ENCODE assay signal across 1 cellular context in genomic region chr2:32039447-32040219, GRCh38.
TF ChIP-seq lines count a peak whose summit lies in the region.

TSS of gene DPY30 (minus strand) at chr2:32039805. CDS start at chr2:32039456, 349 bp downstream.

TF ChIP-seq in K562, 482 proteins besides CTCF, POLR2A, EP300 and RAD21 (continued from another document and continues in another):
- no peak for TF ChIP-seq TFE3 (CRISPR knock-in tag; IDR thresholded peaks at IDR 0.05)
- peak; percentile 86 for TF ChIP-seq ZNF263 (CRISPR knock-in tag; IDR thresholded peaks at IDR 0.05; ENCODE audit: borderline replicate concordance)
- 0 out of 2 replicates have a peak, but pooled peaks have one; percentile 72 for TF ChIP-seq PHB (CRISPR knock-in tag; IDR thresholded peaks at IDR 0.05)
- peak; percentile 96 for TF ChIP-seq CREM (IDR thresholded peaks at IDR 0.05; ENCODE audit: low read depth)
- TF ChIP-seq AFF1 (IDR thresholded peaks at IDR 0.05; ENCODE audit: low read depth in 1 of 2, partially characterized antibody in 2 of 2): peak in 1 of 2 experiments; percentile 32
- no peak for TF ChIP-seq NCOA2 (IDR thresholded peaks at IDR 0.05; ENCODE audit: partially characterized antibody in 2 of 2)
- TF ChIP-seq ZNF239 (CRISPR knock-in tag; IDR thresholded peaks at IDR 0.05): no peak
- TF ChIP-seq, protein P1, sequence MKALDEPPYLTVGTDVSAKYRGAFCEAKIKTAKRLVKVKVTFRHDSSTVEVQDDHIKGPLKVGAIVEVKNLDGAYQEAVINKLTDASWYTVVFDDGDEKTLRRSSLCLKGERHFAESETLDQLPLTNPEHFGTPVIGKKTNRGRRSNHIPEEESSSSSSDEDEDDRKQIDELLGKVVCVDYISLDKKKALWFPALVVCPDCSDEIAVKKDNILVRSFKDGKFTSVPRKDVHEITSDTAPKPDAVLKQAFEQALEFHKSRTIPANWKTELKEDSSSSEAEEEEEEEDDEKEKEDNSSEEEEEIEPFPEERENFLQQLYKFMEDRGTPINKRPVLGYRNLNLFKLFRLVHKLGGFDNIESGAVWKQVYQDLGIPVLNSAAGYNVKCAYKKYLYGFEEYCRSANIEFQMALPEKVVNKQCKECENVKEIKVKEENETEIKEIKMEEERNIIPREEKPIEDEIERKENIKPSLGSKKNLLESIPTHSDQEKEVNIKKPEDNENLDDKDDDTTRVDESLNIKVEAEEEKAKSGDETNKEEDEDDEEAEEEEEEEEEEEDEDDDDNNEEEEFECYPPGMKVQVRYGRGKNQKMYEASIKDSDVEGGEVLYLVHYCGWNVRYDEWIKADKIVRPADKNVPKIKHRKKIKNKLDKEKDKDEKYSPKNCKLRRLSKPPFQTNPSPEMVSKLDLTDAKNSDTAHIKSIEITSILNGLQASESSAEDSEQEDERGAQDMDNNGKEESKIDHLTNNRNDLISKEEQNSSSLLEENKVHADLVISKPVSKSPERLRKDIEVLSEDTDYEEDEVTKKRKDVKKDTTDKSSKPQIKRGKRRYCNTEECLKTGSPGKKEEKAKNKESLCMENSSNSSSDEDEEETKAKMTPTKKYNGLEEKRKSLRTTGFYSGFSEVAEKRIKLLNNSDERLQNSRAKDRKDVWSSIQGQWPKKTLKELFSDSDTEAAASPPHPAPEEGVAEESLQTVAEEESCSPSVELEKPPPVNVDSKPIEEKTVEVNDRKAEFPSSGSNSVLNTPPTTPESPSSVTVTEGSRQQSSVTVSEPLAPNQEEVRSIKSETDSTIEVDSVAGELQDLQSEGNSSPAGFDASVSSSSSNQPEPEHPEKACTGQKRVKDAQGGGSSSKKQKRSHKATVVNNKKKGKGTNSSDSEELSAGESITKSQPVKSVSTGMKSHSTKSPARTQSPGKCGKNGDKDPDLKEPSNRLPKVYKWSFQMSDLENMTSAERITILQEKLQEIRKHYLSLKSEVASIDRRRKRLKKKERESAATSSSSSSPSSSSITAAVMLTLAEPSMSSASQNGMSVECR (CRISPR knock-in tag; IDR thresholded peaks at IDR 0.05): peak; percentile 66
- no peak for TF ChIP-seq ZNF445 (CRISPR knock-in tag; IDR thresholded peaks at IDR 0.05; ENCODE audit: low read depth)
- no peak for TF ChIP-seq PBX2 (CRISPR knock-in tag; IDR thresholded peaks at IDR 0.05; ENCODE audit: low read depth)
- TF ChIP-seq PBX2 (tag; conservative IDR thresholded peaks at IDR 0.05; ENCODE audit: low read depth): no peak
- TF ChIP-seq, protein P2, sequence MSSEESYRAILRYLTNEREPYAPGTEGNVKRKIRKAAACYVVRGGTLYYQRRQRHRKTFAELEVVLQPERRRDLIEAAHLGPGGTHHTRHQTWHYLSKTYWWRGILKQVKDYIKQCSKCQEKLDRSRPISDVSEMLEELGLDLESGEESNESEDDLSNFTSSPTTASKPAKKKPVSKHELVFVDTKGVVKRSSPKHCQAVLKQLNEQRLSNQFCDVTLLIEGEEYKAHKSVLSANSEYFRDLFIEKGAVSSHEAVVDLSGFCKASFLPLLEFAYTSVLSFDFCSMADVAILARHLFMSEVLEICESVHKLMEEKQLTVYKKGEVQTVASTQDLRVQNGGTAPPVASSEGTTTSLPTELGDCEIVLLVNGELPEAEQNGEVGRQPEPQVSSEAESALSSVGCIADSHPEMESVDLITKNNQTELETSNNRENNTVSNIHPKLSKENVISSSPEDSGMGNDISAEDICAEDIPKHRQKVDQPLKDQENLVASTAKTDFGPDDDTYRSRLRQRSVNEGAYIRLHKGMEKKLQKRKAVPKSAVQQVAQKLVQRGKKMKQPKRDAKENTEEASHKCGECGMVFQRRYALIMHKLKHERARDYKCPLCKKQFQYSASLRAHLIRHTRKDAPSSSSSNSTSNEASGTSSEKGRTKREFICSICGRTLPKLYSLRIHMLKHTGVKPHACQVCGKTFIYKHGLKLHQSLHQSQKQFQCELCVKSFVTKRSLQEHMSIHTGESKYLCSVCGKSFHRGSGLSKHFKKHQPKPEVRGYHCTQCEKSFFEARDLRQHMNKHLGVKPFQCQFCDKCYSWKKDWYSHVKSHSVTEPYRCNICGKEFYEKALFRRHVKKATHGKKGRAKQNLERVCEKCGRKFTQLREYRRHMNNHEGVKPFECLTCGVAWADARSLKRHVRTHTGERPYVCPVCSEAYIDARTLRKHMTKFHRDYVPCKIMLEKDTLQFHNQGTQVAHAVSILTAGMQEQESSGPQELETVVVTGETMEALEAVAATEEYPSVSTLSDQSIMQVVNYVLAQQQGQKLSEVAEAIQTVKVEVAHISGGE (CRISPR knock-in tag; IDR thresholded peaks at IDR 0.05): peak in 1 of 3 experiments; percentile 46; a peak in 1 of 6 replicates
- no peak for TF ChIP-seq JUN (IDR thresholded peaks at IDR 0.05; ENCODE audit: borderline replicate concordance, low read depth, low read length)
- peak; percentile 73; the same call in 1 of the 2 replicates for TF ChIP-seq JUN (CRISPR knock-in tag; IDR thresholded peaks at IDR 0.05; ENCODE audit: borderline replicate concordance)
- no peak for TF ChIP-seq ETV6 (IDR thresholded peaks at IDR 0.05; ENCODE audit: borderline replicate concordance in 1 of 2, low read depth in 2 of 2, low read length in 1 of 2)
- TF ChIP-seq ETV6 (CRISPR knock-in tag; IDR thresholded peaks at IDR 0.05; ENCODE audit: borderline replicate concordance): no peak
- TF ChIP-seq TFAM (CRISPR knock-in tag; conservative IDR thresholded peaks at IDR 0.05): no peak
- TF ChIP-seq EGR1 (conservative IDR thresholded peaks at IDR 0.05): peak; percentile 51; the same call in 1 of the 2 replicates
- TF ChIP-seq SOX6 (IDR thresholded peaks at IDR 0.05): peak; percentile 22; the same call in 1 of the 2 replicates
- no peak for TF ChIP-seq ZNF79 (CRISPR knock-in tag; IDR thresholded peaks at IDR 0.05; ENCODE audit: low read depth)
- TF ChIP-seq NR4A1 (CRISPR knock-in tag; IDR thresholded peaks at IDR 0.05): no peak
- no peak for TF ChIP-seq NR4A1 (tag; IDR thresholded peaks at IDR 0.05)
- 0 out of 2 replicates have a peak, but pooled peaks have one; percentile 49 for TF ChIP-seq ZNF384 (IDR thresholded peaks at IDR 0.05; ENCODE audit: low read depth, low read length)
- TF ChIP-seq ZNF76 (CRISPR knock-in tag; IDR thresholded peaks at IDR 0.05; ENCODE audit: borderline replicate concordance): no peak
- peak; percentile 83 for TF ChIP-seq RB1 (IDR thresholded peaks at IDR 0.05; ENCODE audit: low read depth)
- TF ChIP-seq, protein P3, sequence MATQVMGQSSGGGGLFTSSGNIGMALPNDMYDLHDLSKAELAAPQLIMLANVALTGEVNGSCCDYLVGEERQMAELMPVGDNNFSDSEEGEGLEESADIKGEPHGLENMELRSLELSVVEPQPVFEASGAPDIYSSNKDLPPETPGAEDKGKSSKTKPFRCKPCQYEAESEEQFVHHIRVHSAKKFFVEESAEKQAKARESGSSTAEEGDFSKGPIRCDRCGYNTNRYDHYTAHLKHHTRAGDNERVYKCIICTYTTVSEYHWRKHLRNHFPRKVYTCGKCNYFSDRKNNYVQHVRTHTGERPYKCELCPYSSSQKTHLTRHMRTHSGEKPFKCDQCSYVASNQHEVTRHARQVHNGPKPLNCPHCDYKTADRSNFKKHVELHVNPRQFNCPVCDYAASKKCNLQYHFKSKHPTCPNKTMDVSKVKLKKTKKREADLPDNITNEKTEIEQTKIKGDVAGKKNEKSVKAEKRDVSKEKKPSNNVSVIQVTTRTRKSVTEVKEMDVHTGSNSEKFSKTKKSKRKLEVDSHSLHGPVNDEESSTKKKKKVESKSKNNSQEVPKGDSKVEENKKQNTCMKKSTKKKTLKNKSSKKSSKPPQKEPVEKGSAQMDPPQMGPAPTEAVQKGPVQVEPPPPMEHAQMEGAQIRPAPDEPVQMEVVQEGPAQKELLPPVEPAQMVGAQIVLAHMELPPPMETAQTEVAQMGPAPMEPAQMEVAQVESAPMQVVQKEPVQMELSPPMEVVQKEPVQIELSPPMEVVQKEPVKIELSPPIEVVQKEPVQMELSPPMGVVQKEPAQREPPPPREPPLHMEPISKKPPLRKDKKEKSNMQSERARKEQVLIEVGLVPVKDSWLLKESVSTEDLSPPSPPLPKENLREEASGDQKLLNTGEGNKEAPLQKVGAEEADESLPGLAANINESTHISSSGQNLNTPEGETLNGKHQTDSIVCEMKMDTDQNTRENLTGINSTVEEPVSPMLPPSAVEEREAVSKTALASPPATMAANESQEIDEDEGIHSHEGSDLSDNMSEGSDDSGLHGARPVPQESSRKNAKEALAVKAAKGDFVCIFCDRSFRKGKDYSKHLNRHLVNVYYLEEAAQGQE (CRISPR knock-in tag; IDR thresholded peaks at IDR 0.05; ENCODE audit: low read depth): no peak
- TF ChIP-seq PHF8 (IDR thresholded peaks at IDR 0.05; ENCODE audit: borderline replicate concordance, low read length): peak; percentile 90
- TF ChIP-seq FIP1L1 (IDR thresholded peaks at IDR 0.05; ENCODE audit: low read depth, low read length, poor library complexity, severe bottlenecking): no peak
- peak; percentile 83; the same call in 1 of the 2 replicates for TF ChIP-seq MTA3 (IDR thresholded peaks at IDR 0.05; ENCODE audit: borderline replicate concordance)
- TF ChIP-seq BMI1 (IDR thresholded peaks at IDR 0.05; ENCODE audit: low read length): no peak
- TF ChIP-seq CC2D1A (IDR thresholded peaks at IDR 0.05): peak; percentile 68
- no peak for TF ChIP-seq KLF1 (tag; IDR thresholded peaks at IDR 0.05)
- TF ChIP-seq THRAP3 (IDR thresholded peaks at IDR 0.05; ENCODE audit: borderline replicate concordance): no peak
- TF ChIP-seq ZBTB26 (CRISPR knock-in tag; IDR thresholded peaks at IDR 0.05): no peak
- TF ChIP-seq ETV1 (tag; conservative IDR thresholded peaks at IDR 0.05; ENCODE audit: low read depth): no peak
- no peak for TF ChIP-seq NR2F6 (CRISPR knock-in tag; IDR thresholded peaks at IDR 0.05)
- TF ChIP-seq, protein P4, sequence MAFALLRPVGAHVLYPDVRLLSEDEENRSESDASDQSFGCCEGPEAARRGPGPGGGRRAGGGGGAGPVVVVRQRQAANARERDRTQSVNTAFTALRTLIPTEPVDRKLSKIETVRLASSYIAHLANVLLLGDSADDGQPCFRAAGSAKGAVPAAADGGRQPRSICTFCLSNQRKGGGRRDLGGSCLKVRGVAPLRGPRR (CRISPR knock-in tag; IDR thresholded peaks at IDR 0.05): no peak
